16 cellular contexts compared by ENCODE assay signal in genomic region chr6:72035966-72036365, GRCh38.
A peak's percentile ranks its signal among the peaks of the same experiment; 100 is the strongest.
DNase-seq lines count a peak whose midpoint lies in the region; ATAC-seq and TF ChIP-seq lines count a peak whose summit lies in the region.
"Had no signal": no experiment of that assay in that cellular context is flagged by ENCODE, and none has a peak within 500 bp of the region (broad histone marks: within the 10 kb centered on the region; RNA-seq: fewer than 3 reads in every experiment).

No MANE protein-coding gene starts in this region.

- 71 to 91% methylated on average over 1 of the region's 1 CpG for WGBS in lung, 2 donors
- WGBS in ovary, 3 donors, result 50 to 68% (median 63%) methylated on average over 1 of the region's 1 CpG

- no peaks in the 10 kb centered on the region for H3K79me2 ChIP-seq in GM23338 (replicated peaks; ENCODE audit: insufficient read depth)

- peaks cover 14% of the 10 kb centered on the region; the same call in 2 of the 3 replicates for H3K4me1 Mint-ChIP-seq in GM23338
- peaks cover 0 to 1% of the 10 kb centered on the region in 2 donors for H3K4me1 Mint-ChIP-seq in stimulated activated naive B cell treated with anti-CD40 and anti-IgM and Interleukin-4, amounts not matched to agents 10 μg/mL and 1 μg/mL and 100 μg/mL, for 72 hours
- H3K4me1 Mint-ChIP-seq: CD4-positive, CD25-positive, alpha-beta regulatory T cell; CD8-positive, alpha-beta memory T cell had no signal

- ATAC-seq in GM23338 (no peak), lung (ENCODE audit: insufficient read depth, low FRiP score) (peak; percentile 12), GM19351 (IDR thresholded peaks at IDR 0.05; ENCODE audit: unreplicated experiment) (no peak), GM18907 (IDR thresholded peaks at IDR 0.05; ENCODE audit: unreplicated experiment) (no peak)
- no peak for ATAC-seq in stimulated activated naive B cell treated with anti-CD40 and anti-IgM and Interleukin-4, amounts not matched to agents 10 μg/mL and 1 μg/mL and 100 μg/mL, for 72 hours (replicated peaks)

- H3K27me3 ChIP-seq in GM23338 (ENCODE audit: insufficient read depth) (no peaks in the 10 kb centered on the region), lung (ENCODE audit: control insufficient read depth, insufficient read depth) (no peaks in the 10 kb centered on the region), ovary (no peaks in the 10 kb centered on the region)
- H3K27me3 ChIP-seq: BE2C had no signal

- H3K9me2 ChIP-seq in GM23338 (ENCODE audit: insufficient read depth), result no peaks in the 10 kb centered on the region

- no peaks in the 10 kb centered on the region for H3K36me3 ChIP-seq in GM23338 (ENCODE audit: insufficient read depth)
- H3K36me3 ChIP-seq in lung (ENCODE audit: control insufficient read depth in 2 of 2, insufficient read depth in 2 of 2, low read length in 2 of 2), result no peaks in the 10 kb centered on the region
- no peaks in the 10 kb centered on the region for H3K36me3 ChIP-seq in ovary
- H3K36me3 ChIP-seq: BE2C had no signal

- no peaks in the 10 kb centered on the region for H4K20me1 ChIP-seq in GM23338 (replicated peaks; ENCODE audit: insufficient read depth)

- TF ChIP-seq CTCF in AG10803 (conservative IDR thresholded peaks at IDR 0.05; ENCODE audit: low read length) (no peak), GM23338 (conservative IDR thresholded peaks at IDR 0.05; ENCODE audit: low read depth in 2 of 2) (no peak), epithelial cell of esophagus (IDR thresholded peaks at IDR 0.05; ENCODE audit: insufficient read depth, low read depth, low read length, missing control alignments) (no peak), lung (IDR thresholded peaks at IDR 0.05; ENCODE audit: control extremely low read depth, extremely low read depth) (no peak), ovary (IDR thresholded peaks at IDR 0.05) (no peak)

- H3K4me3 ChIP-seq in AG10803 (ENCODE audit: low read length) (no peak overlapping the region), GM23338 (no peak overlapping the region), epithelial cell of esophagus (ENCODE audit: low read length) (no peak overlapping the region), lung (no peak overlapping the region), ovary (no peak overlapping the region)

- H3K36me3 Mint-ChIP-seq in GM23338 (ENCODE audit: low read depth), result no peaks in the 10 kb centered on the region
- no peaks in the 10 kb centered on the region for H3K36me3 Mint-ChIP-seq in stimulated activated naive B cell treated with anti-CD40 and anti-IgM and Interleukin-4, amounts not matched to agents 10 μg/mL and 1 μg/mL and 100 μg/mL, for 72 hours
- H3K36me3 Mint-ChIP-seq: CD4-positive, CD25-positive, alpha-beta regulatory T cell; CD8-positive, alpha-beta memory T cell had no signal

- TF ChIP-seq EP300 in ovary (IDR thresholded peaks at IDR 0.05), result no peak

- no peaks in the 10 kb centered on the region for H3K27me3 Mint-ChIP-seq in GM23338 (ENCODE audit: insufficient read depth, low read depth, poor library complexity)
- H3K27me3 Mint-ChIP-seq in stimulated activated naive B cell treated with anti-CD40 and anti-IgM and Interleukin-4, amounts not matched to agents 10 μg/mL and 1 μg/mL and 100 μg/mL, for 72 hours, result peaks cover 0 to 6% of the 10 kb centered on the region in 2 donors
- H3K27me3 Mint-ChIP-seq: CD4-positive, CD25-positive, alpha-beta regulatory T cell; CD8-positive, alpha-beta memory T cell had no signal

- H3K27ac ChIP-seq in GM23338 (ENCODE audit: low read depth) (no peak overlapping the region), lung (ENCODE audit: low read depth in 1 of 2, low read length in 1 of 2) (no peak overlapping the region), ovary (no peak overlapping the region)

- H3K9me3 Mint-ChIP-seq in GM23338, result no peaks in the 10 kb centered on the region
- H3K9me3 Mint-ChIP-seq in stimulated activated naive B cell treated with anti-CD40 and anti-IgM and Interleukin-4, amounts not matched to agents 10 μg/mL and 1 μg/mL and 100 μg/mL, for 72 hours, result no peaks in the 10 kb centered on the region
- H3K9me3 Mint-ChIP-seq: CD4-positive, CD25-positive, alpha-beta regulatory T cell had no signal

- H2AFZ ChIP-seq in GM23338, result no peak overlapping the region

- peak; percentile 4 for DNase-seq in AG10803 (ENCODE audit: low read depth)
- no peak for DNase-seq in GM23338 (ENCODE audit: low spot score)
- peak; percentile 13 for DNase-seq in epithelial cell of esophagus (ENCODE audit: low read depth)
- no peak for DNase-seq in lung (ENCODE audit: low spot score)
- no peak for DNase-seq in ovary
- DNase-seq in stimulated activated naive B cell treated with anti-CD40 and anti-IgM and Interleukin-4, amounts not matched to agents 10 μg/mL and 1 μg/mL and 100 μg/mL, for 72 hours, result no peak
- DNase-seq: BE2C; CD4-positive, CD25-positive, alpha-beta regulatory T cell; CD8-positive, alpha-beta memory T cell; COR-L47; DMS 273 treated with DMSO at 0.1 percent for 48 hours; DMS79; GDM1; HCEC 1CT had no signal

- peaks cover 7% of the 10 kb centered on the region; the same call in 1 of the 2 replicates for H3K4me1 ChIP-seq in GM23338 (ENCODE audit: insufficient read depth)
- no peaks in the 10 kb centered on the region for H3K4me1 ChIP-seq in lung (ENCODE audit: control insufficient read depth in 2 of 2, insufficient read depth in 2 of 2, low read length in 2 of 2)
- no peaks in the 10 kb centered on the region for H3K4me1 ChIP-seq in ovary (ENCODE audit: insufficient read depth)
- H3K4me1 ChIP-seq: BE2C had no signal

- H3F3A ChIP-seq in GM23338 (replicated peaks; ENCODE audit: low read depth), result no peaks in the 10 kb centered on the region

- TF ChIP-seq POLR2A in ovary (IDR thresholded peaks at IDR 0.05), result no peak

- H3K9me3 ChIP-seq in lung (ENCODE audit: control insufficient read depth in 2 of 2, insufficient read depth in 1 of 2, low read length in 1 of 2) (no peaks in the 10 kb centered on the region), ovary (no peaks in the 10 kb centered on the region)
- H3K9me3 ChIP-seq: BE2C had no signal

- no peak overlapping the region for H3K4me3 Mint-ChIP-seq in GM23338
- H3K4me3 Mint-ChIP-seq in stimulated activated naive B cell treated with anti-CD40 and anti-IgM and Interleukin-4, amounts not matched to agents 10 μg/mL and 1 μg/mL and 100 μg/mL, for 72 hours, result no peak overlapping the region
- H3K4me3 Mint-ChIP-seq: CD4-positive, CD25-positive, alpha-beta regulatory T cell; CD8-positive, alpha-beta memory T cell had no signal

- intact Hi-C loops in ovary (cut with DNase I), result no loop called here

- no peak overlapping the region for H3K4me2 ChIP-seq in GM23338

- H3K27ac Mint-ChIP-seq in GM23338, result peak overlapping the region; percentile 53; the same call in 1 of the 2 replicates
- H3K27ac Mint-ChIP-seq in stimulated activated naive B cell treated with anti-CD40 and anti-IgM and Interleukin-4, amounts not matched to agents 10 μg/mL and 1 μg/mL and 100 μg/mL, for 72 hours, result no peak overlapping the region
- H3K27ac Mint-ChIP-seq: CD4-positive, CD25-positive, alpha-beta regulatory T cell; CD8-positive, alpha-beta memory T cell had no signal

TF ChIP-seq in GM23338, 12 proteins besides CTCF, POLR2A, EP300 and RAD21 (continues in another document):
- TF ChIP-seq CREB1 (CRISPR knock-in tag; IDR thresholded peaks at IDR 0.05; ENCODE audit: low read depth), result no peak
- no peak for TF ChIP-seq POLR2AphosphoS5 (IDR thresholded peaks at IDR 0.05; ENCODE audit: low read depth)
- TF ChIP-seq JUNB (IDR thresholded peaks at IDR 0.05; ENCODE audit: unreplicated experiment), result no peak
- TF ChIP-seq EZH2 (IDR thresholded peaks at IDR 0.05; ENCODE audit: low read depth, unreplicated experiment), result no peak
- TF ChIP-seq, protein P1, sequence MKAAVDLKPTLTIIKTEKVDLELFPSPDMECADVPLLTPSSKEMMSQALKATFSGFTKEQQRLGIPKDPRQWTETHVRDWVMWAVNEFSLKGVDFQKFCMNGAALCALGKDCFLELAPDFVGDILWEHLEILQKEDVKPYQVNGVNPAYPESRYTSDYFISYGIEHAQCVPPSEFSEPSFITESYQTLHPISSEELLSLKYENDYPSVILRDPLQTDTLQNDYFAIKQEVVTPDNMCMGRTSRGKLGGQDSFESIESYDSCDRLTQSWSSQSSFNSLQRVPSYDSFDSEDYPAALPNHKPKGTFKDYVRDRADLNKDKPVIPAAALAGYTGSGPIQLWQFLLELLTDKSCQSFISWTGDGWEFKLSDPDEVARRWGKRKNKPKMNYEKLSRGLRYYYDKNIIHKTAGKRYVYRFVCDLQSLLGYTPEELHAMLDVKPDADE (IDR thresholded peaks at IDR 0.05), result no peak
- no peak for TF ChIP-seq NANOG (IDR thresholded peaks at IDR 0.05; ENCODE audit: borderline replicate concordance)

Comparison
In these comparisons a context has a peak if more than half of its experiments do, and no peak if none do; other contexts are left out.
1. DNase-seq: peak in AG10803 (single experiment) and epithelial cell of esophagus (single experiment); none in GM23338 (single experiment), lung (single experiment), ovary (0 of 5) and stimulated activated naive B cell treated with anti-CD40 and anti-IgM and Interleukin-4, amounts not matched to agents 10 μg/mL and 1 μg/mL and 100 μg/mL, for 72 hours (single experiment).